14 cellular contexts compared by ENCODE assay signal in genomic region chr10:79229830-79230562, GRCh38.
A peak's percentile ranks its signal among the peaks of the same experiment; 100 is the strongest.
DNase-seq lines count a peak whose midpoint lies in the region; ATAC-seq, FAIRE-seq and TF ChIP-seq lines count a peak whose summit lies in the region.
"Had no signal": no experiment of that assay in that cellular context is flagged by ENCODE, and none has a peak within 500 bp of the region (broad histone marks: within the 10 kb centered on the region; RNA-seq: fewer than 3 reads in every experiment).

No MANE protein-coding gene starts in this region.

- H3K4me1 ChIP-seq in GM12878 (ENCODE audit: control insufficient read depth, insufficient read depth, low read length): peaks cover 11% of the 10 kb centered on the region
- no peaks in the 10 kb centered on the region for H3K4me1 ChIP-seq in aorta (ENCODE audit: control insufficient read depth in 1 of 2, insufficient read depth in 2 of 2, low read length in 2 of 2)

- H3K27me3 Mint-ChIP-seq in type B pancreatic cell: no peaks in the 10 kb centered on the region
- H3K27me3 Mint-ChIP-seq: activated CD4-positive, alpha-beta memory T cell treated with anti-CD3 and anti-CD28 coated beads for 36 hours had no signal

- H3K36me3 ChIP-seq in GM12878 (ENCODE audit: control insufficient read depth in 2 of 2, insufficient read depth in 2 of 2, low read length in 1 of 2) (no peaks in the 10 kb centered on the region), aorta (ENCODE audit: control insufficient read depth in 1 of 2, insufficient read depth in 2 of 2, low read length in 1 of 2) (no peaks in the 10 kb centered on the region)
- H3K36me3 ChIP-seq: transverse colon had no signal

- H3K4me2 ChIP-seq in GM12878 (ENCODE audit: control insufficient read depth, insufficient read depth): no peak overlapping the region; the same call in 1 of the 2 replicates

- H2AFZ ChIP-seq in GM12878 (ENCODE audit: control insufficient read depth, low read depth, low read length): peak overlapping the region; percentile 9

- TF ChIP-seq RAD21 in GM12878 (IDR thresholded peaks at IDR 0.05; ENCODE audit: insufficient read depth, low read depth, low read length): no peak

- no peak for TF ChIP-seq EP300 in GM12878 (IDR thresholded peaks at IDR 0.05; ENCODE audit: borderline replicate concordance in 1 of 2, control insufficient read depth in 1 of 2, low read depth in 2 of 2, low read length in 2 of 2)

- no peak for FAIRE-seq in GM12878 (lab: Jason Lieb, UNC)

- H3K4me1 Mint-ChIP-seq in type B pancreatic cell (ENCODE audit: unreplicated experiment): peaks cover 44% of the 10 kb centered on the region

- H3K9me3 Mint-ChIP-seq in type B pancreatic cell: no peaks in the 10 kb centered on the region
- H3K9me3 Mint-ChIP-seq: activated CD4-positive, alpha-beta memory T cell treated with anti-CD3 and anti-CD28 coated beads for 36 hours had no signal

- POLR2A ChIA-PET in GM12878 (lab: Charles Lee): interaction anchor here (1.2 kb wide), 1 partner anchor 10 kb away, joined by 4 read pairs; no protein-coding TSS in a partner anchor

- no peak for DNase-seq in Right ventricle myocardium superior
- DNase-seq in cardiac septum (ENCODE audit: low spot score): no peak
- DNase-seq in GM12878 (ENCODE audit: low read depth, low spot score): no peak
- peak; percentile 93 for DNase-seq in left kidney (ENCODE audit: low read depth, low spot score)
- DNase-seq in type B pancreatic cell (ENCODE audit: extremely low spot score, unreplicated experiment): no peak
- no peak for DNase-seq in NCI-H774 (lab: John Stamatoyannopoulos, UW)
- no peak for DNase-seq in aorta
- DNase-seq: activated CD4-positive, alpha-beta memory T cell treated with anti-CD3 and anti-CD28 coated beads for 36 hours; activated gamma-delta T cell treated with Interleukin-2 at 50 U/mL for 16 hours; EL; SW 1271; transverse colon had no signal

- H3K27ac Mint-ChIP-seq in type B pancreatic cell: peak overlapping the region; percentile 74
- H3K27ac Mint-ChIP-seq: activated CD4-positive, alpha-beta memory T cell treated with anti-CD3 and anti-CD28 coated beads for 36 hours had no signal

- ATAC-seq in Right ventricle myocardium superior (ENCODE audit: poor library complexity) (peak; percentile 29), GM12878 (peak; percentile 52), aorta (ENCODE audit: low FRiP score) (no peak), HG03457 (IDR thresholded peaks at IDR 0.05; ENCODE audit: unreplicated experiment) (no peak)
- ATAC-seq: left lung had no signal

- no peak overlapping the region for H3K9ac ChIP-seq in GM12878 (ENCODE audit: control insufficient read depth, insufficient read depth, low read length)

- H3K4me3 Mint-ChIP-seq in type B pancreatic cell: peak overlapping the region; percentile 75
- H3K4me3 Mint-ChIP-seq: activated CD4-positive, alpha-beta memory T cell treated with anti-CD3 and anti-CD28 coated beads for 36 hours had no signal

- in situ Hi-C loops in GM12878 (cut with MboI): no loop called here

- TF ChIP-seq CTCF in GM12878 (IDR thresholded peaks at IDR 0.05 in 2 of 3, conservative IDR thresholded peaks at IDR 0.05 in 1 of 3; ENCODE audit: control insufficient read depth in 2 of 3, extremely low read depth in 1 of 3, insufficient read depth in 1 of 3, low read depth in 3 of 3, low read length in 3 of 3): no peak
- no peak for TF ChIP-seq CTCF in type B pancreatic cell (conservative IDR thresholded peaks at IDR 0.05)

- CTCF ChIA-PET in GM12878 (lab: Yijun Ruan, JAX): interaction anchor here (0.6 to 1.1 kb wide), 2 partner anchors 15 to 57 kb away, joined by 3 read pairs; no protein-coding TSS in a partner anchor

- intact Hi-C loops in Right ventricle myocardium superior (cut with DNase I): loop anchor here (5.0 kb wide), 1 partner anchor 37 kb away; no protein-coding TSS in a partner anchor
- intact Hi-C loops in cardiac septum (cut with DNase I): no loop called here
- intact Hi-C loops in GM12878 (cut with micrococcal nuclease; ENCODE audit: unreplicated experiment): no loop called here
- intact Hi-C loops in aorta (cut with DNase I): no loop called here

- 25% methylated on average over 19 of the region's 19 CpGs for WGBS in GM12878 (ENCODE audit: insufficient coverage, insufficient replicate concordance, low lambda C conversion rate, missing lambda C conversion rate)
- WGBS in aorta, 2 donors: 81 to 83% methylated on average over 19 of the region's 19 CpGs

- RAD21 ChIA-PET in GM12878 (lab: Charles Lee; ENCODE audit: unreplicated experiment): no interaction called here

- peaks cover 0 to 2% of the 10 kb centered on the region in 2 experiments; a peak in 1 of 4 replicates for H3K27me3 ChIP-seq in GM12878 (replicated peaks in 1 of 2; ENCODE audit: control insufficient read depth in 2 of 2, insufficient read depth in 2 of 2, low read length in 1 of 2)
- H3K27me3 ChIP-seq in aorta (ENCODE audit: control insufficient read depth in 1 of 2, insufficient read depth in 2 of 2, low read length in 1 of 2): no peaks in the 10 kb centered on the region
- H3K27me3 ChIP-seq: left lung, transverse colon had no signal

- no peaks in the 10 kb centered on the region for H4K20me1 ChIP-seq in GM12878 (ENCODE audit: control insufficient read depth, insufficient read depth)

- H3K9me3 ChIP-seq in GM12878 (replicated peaks; ENCODE audit: control insufficient read depth, insufficient read depth, low read length) (no peaks in the 10 kb centered on the region), aorta (ENCODE audit: control insufficient read depth, low read length) (no peaks in the 10 kb centered on the region)
- H3K9me3 ChIP-seq: left lung, transverse colon had no signal

- peaks cover 26% of the 10 kb centered on the region for H3K36me3 Mint-ChIP-seq in type B pancreatic cell
- H3K36me3 Mint-ChIP-seq: activated CD4-positive, alpha-beta memory T cell treated with anti-CD3 and anti-CD28 coated beads for 36 hours had no signal

- BruUV-seq in GM12878 (replicated peaks; lab: Mats Ljungman, UMichigan): no TSS peak

- H3K27ac ChIP-seq in GM12878 (ENCODE audit: control insufficient read depth, insufficient read depth) (no peak overlapping the region), aorta (ENCODE audit: low read depth in 1 of 2, low read length in 2 of 2) (no peak overlapping the region)
- H3K27ac ChIP-seq: transverse colon had no signal

- TF ChIP-seq POLR2A in GM12878 (IDR thresholded peaks at IDR 0.05; ENCODE audit: low read depth, low read length): no peak

- H3K4me3 ChIP-seq in GM12878 (no peak overlapping the region), aorta (ENCODE audit: low read length in 2 of 2) (no peak overlapping the region)
- H3K4me3 ChIP-seq: left lung, transverse colon had no signal

- SMC1A ChIA-PET in GM12878 (lab: Charles Lee; ENCODE audit: uncharacterized antibody, unreplicated experiment): interaction anchor here (1.0 to 1.1 kb wide), 3 partner anchors 28 to 36 kb away, joined by 3 to 4 read pairs (median 4); no protein-coding TSS in a partner anchor

- H3K79me2 ChIP-seq in GM12878 (ENCODE audit: control insufficient read depth, insufficient read depth, low read length): no peaks in the 10 kb centered on the region

TF ChIP-seq in GM12878, 131 proteins besides CTCF, POLR2A, EP300 and RAD21:
- no peak for TF ChIP-seq BCL11A (IDR thresholded peaks at IDR 0.05; ENCODE audit: low read depth, low read length)
- TF ChIP-seq ATF3 (IDR thresholded peaks at IDR 0.05; ENCODE audit: borderline replicate concordance, extremely low read depth, low read depth, low read length): no peak
- no peak for TF ChIP-seq NRF1 (conservative IDR thresholded peaks at IDR 0.05; ENCODE audit: low read depth, low read length)
- no peak for TF ChIP-seq TCF3 (IDR thresholded peaks at IDR 0.05; ENCODE audit: borderline replicate concordance, insufficient read depth, low read depth, low read length)
- TF ChIP-seq SMAD5 (IDR thresholded peaks at IDR 0.05; ENCODE audit: low read depth): no peak
- TF ChIP-seq SPI1 (IDR thresholded peaks at IDR 0.05; ENCODE audit: borderline replicate concordance, insufficient read depth, low read depth, low read length): peak; percentile 41; the same call in 1 of the 2 replicates
- TF ChIP-seq RB1 (IDR thresholded peaks at IDR 0.05; ENCODE audit: borderline replicate concordance): no peak
- no peak for TF ChIP-seq HDAC2 (IDR thresholded peaks at IDR 0.05)
- 0 out of 2 replicates have a peak, but pooled peaks have one; percentile 40 for TF ChIP-seq EED (IDR thresholded peaks at IDR 0.05; ENCODE audit: low read depth)
- no peak for TF ChIP-seq STAT3 (IDR thresholded peaks at IDR 0.05; ENCODE audit: low read depth, low read length)
- no peak for TF ChIP-seq ZNF217 (IDR thresholded peaks at IDR 0.05)
- TF ChIP-seq CREB1 (IDR thresholded peaks at IDR 0.05; ENCODE audit: low read depth): no peak
- no peak for TF ChIP-seq CBX3 (IDR thresholded peaks at IDR 0.05; ENCODE audit: borderline replicate concordance, low read depth)
- TF ChIP-seq RUNX3 (IDR thresholded peaks at IDR 0.05; ENCODE audit: low read length): no peak
- TF ChIP-seq LARP7 (IDR thresholded peaks at IDR 0.05): no peak
- no peak for TF ChIP-seq GATAD2B (conservative IDR thresholded peaks at IDR 0.05; ENCODE audit: low read depth)

Comparison
In these comparisons a context has a peak if more than half of its experiments do, and no peak if none do; other contexts are left out.
1. ATAC-seq: peak in Right ventricle myocardium superior (single experiment) and GM12878 (single experiment); none in aorta (single experiment) and HG03457 (single experiment).